Comparison of ENCODE assay signal across 21 cellular contexts in genomic region chr1:11904978-11905377, GRCh38. TPM values are rescaled to one million over a fixed set of nuclear protein-coding genes. Genes with fewer than 3 reads are reported as not detected.
A peak's percentile ranks its signal among the peaks of the same experiment; 100 is the strongest.
DNase-seq lines count a peak whose midpoint lies in the region; ATAC-seq and TF ChIP-seq lines count a peak whose summit lies in the region.
"Had no signal": no experiment of that assay in that cellular context is flagged by ENCODE, and none has a peak within 500 bp of the region (broad histone marks: within the 10 kb centered on the region; RNA-seq: fewer than 3 reads in every experiment).

No MANE protein-coding gene starts in this region.

- H3K27ac ChIP-seq in CD4-positive, alpha-beta T cell (ENCODE audit: low read depth, low read length), result no peak overlapping the region
- H3K27ac ChIP-seq in RWPE1, result no peak overlapping the region

- ATAC-seq in activated naive CD4-positive, alpha-beta T cell treated with anti-CD3 and anti-CD28 coated beads, Interleukin-2, amount 50 U/mL, for 72 hours, result no peak
- ATAC-seq in CD4-positive, alpha-beta T cell (ENCODE audit: poor library complexity), result no peak
- no peak for ATAC-seq in GM18873 (IDR thresholded peaks at IDR 0.05; ENCODE audit: low FRiP score, unreplicated experiment)
- ATAC-seq: CD8-positive, alpha-beta T cell; GM12878; HCT116 had no signal

- no peaks in the 10 kb centered on the region for H3K9me3 ChIP-seq in CD4-positive, alpha-beta T cell (ENCODE audit: control insufficient read depth, low read length)
- H3K9me3 ChIP-seq: BE2C had no signal

- H3K27ac Mint-ChIP-seq in activated naive CD4-positive, alpha-beta T cell treated with anti-CD3 and anti-CD28 coated beads for 36 hours, result peak overlapping the region; percentile 22
- H3K27ac Mint-ChIP-seq in activated naive CD4-positive, alpha-beta T cell treated with anti-CD3 and anti-CD28 coated beads, Interleukin-2, amount 50 U/mL, for 72 hours, result peak overlapping the region in 1 of 2 donors; percentile 3
- H3K27ac Mint-ChIP-seq in CD4-positive, alpha-beta T cell, result peak overlapping the region; percentile 89
- H3K27ac Mint-ChIP-seq: CD14-positive monocyte; CD8-positive, alpha-beta T cell had no signal

- no peak overlapping the region for H3K4me3 Mint-ChIP-seq in activated naive CD4-positive, alpha-beta T cell treated with anti-CD3 and anti-CD28 coated beads for 36 hours
- no peak overlapping the region for H3K4me3 Mint-ChIP-seq in CD4-positive, alpha-beta T cell
- H3K4me3 Mint-ChIP-seq: CD14-positive monocyte had no signal

- DNase-seq in activated naive CD4-positive, alpha-beta T cell treated with anti-CD3 and anti-CD28 coated beads for 36 hours, result no peak
- no peak for DNase-seq in activated naive CD4-positive, alpha-beta T cell treated with anti-CD3 and anti-CD28 coated beads, Interleukin-2, amount 50 U/mL, for 72 hours (ENCODE audit: low spot score in 2 of 2)
- no peak for DNase-seq in CD4-positive, alpha-beta T cell
- DNase-seq in SK-MEL-5 (ENCODE audit: low read depth, low spot score) (peak; percentile 33), RWPE1 (ENCODE audit: low spot score) (no peak), NCI-H526 (lab: John Stamatoyannopoulos, UW) (no peak)
- DNase-seq: ACHN, BE2C, Calu3, DMS79 treated with DMSO at 0.1 percent for 48 hours, EL, GOT3, H7, IMR-90, KBM-7 had no signal

- H3K27me3 Mint-ChIP-seq in activated naive CD4-positive, alpha-beta T cell treated with anti-CD3 and anti-CD28 coated beads for 36 hours (ENCODE audit: low read depth), result peaks cover 14% of the 10 kb centered on the region
- H3K27me3 Mint-ChIP-seq in CD4-positive, alpha-beta T cell, result peaks cover 41% of the 10 kb centered on the region

- TF ChIP-seq CTCF in CD4-positive, alpha-beta T cell (IDR thresholded peaks at IDR 0.05), result no peak
- no peak for TF ChIP-seq CTCF in RWPE1 (conservative IDR thresholded peaks at IDR 0.05; ENCODE audit: low read depth)

- H3K9me3 Mint-ChIP-seq in activated naive CD4-positive, alpha-beta T cell treated with anti-CD3 and anti-CD28 coated beads for 36 hours, result no peaks in the 10 kb centered on the region
- H3K9me3 Mint-ChIP-seq in activated naive CD4-positive, alpha-beta T cell treated with anti-CD3 and anti-CD28 coated beads, Interleukin-2, amount 50 U/mL, for 72 hours, result no peaks in the 10 kb centered on the region
- no peaks in the 10 kb centered on the region for H3K9me3 Mint-ChIP-seq in CD4-positive, alpha-beta T cell
- H3K9me3 Mint-ChIP-seq: CD14-positive monocyte; CD8-positive, alpha-beta T cell had no signal

- POLR2A ChIA-PET in CD4-positive, alpha-beta T cell (lab: Charles Lee), result no interaction called here
- POLR2A ChIA-PET in RWPE1 (lab: Yijun Ruan, JAX; ENCODE audit: low non-redundant PET), result no interaction called here

- intact Hi-C loops in activated naive CD4-positive, alpha-beta T cell treated with anti-CD3 and anti-CD28 coated beads for 36 hours (cut with micrococcal nuclease), result loop anchor here (5.0 kb wide), 5 partner anchors 142 to 712 kb away; partner anchors contain the start of genes AGTRAP, DHRS3, FBXO2 and FBXO44
- intact Hi-C loops in CD4-positive, alpha-beta T cell (cut with DNase I, micrococcal nuclease), result loop anchor here (5.0 to 10.0 kb wide), 4 partner anchors 48 to 270 kb away; partner anchors contain the start of genes FBXO2 (in 1 of the 2), FBXO44 (in 1 of the 2) and NPPB (in 1 of the 2)

- CTCF ChIA-PET in activated naive CD4-positive, alpha-beta T cell treated with anti-CD3 and anti-CD28 coated beads for 36 hours (lab: Charles Lee), result interaction anchor here (0.7 kb wide), 1 partner anchor 10 kb away, joined by 4 read pairs; no protein-coding TSS in a partner anchor
- CTCF ChIA-PET in CD4-positive, alpha-beta T cell (lab: Charles Lee), result no interaction called here
- CTCF ChIA-PET in RWPE1 (lab: Yijun Ruan, JAX), result no interaction called here

- peaks cover 16% of the 10 kb centered on the region for H3K27me3 ChIP-seq in CD4-positive, alpha-beta T cell (ENCODE audit: control insufficient read depth, insufficient read depth, low read length)
- H3K27me3 ChIP-seq: BE2C had no signal

- peaks cover 35% of the 10 kb centered on the region for H3K4me1 Mint-ChIP-seq in activated naive CD4-positive, alpha-beta T cell treated with anti-CD3 and anti-CD28 coated beads for 36 hours (ENCODE audit: low read depth)
- H3K4me1 Mint-ChIP-seq in CD4-positive, alpha-beta T cell (ENCODE audit: low read depth), result peaks cover 39% of the 10 kb centered on the region

- in situ Hi-C loops in SK-MEL-5 (cut with HindIII; ENCODE audit: low pct_unique_long_range_greater_than_20kb, low sequenced_read_pairs), result no loop called here

- peaks cover 9% of the 10 kb centered on the region for H3K36me3 Mint-ChIP-seq in activated naive CD4-positive, alpha-beta T cell treated with anti-CD3 and anti-CD28 coated beads for 36 hours (ENCODE audit: low read depth)
- no peaks in the 10 kb centered on the region for H3K36me3 Mint-ChIP-seq in activated naive CD4-positive, alpha-beta T cell treated with anti-CD3 and anti-CD28 coated beads, Interleukin-2, amount 50 U/mL, for 72 hours
- H3K36me3 Mint-ChIP-seq in CD4-positive, alpha-beta T cell (ENCODE audit: low read depth), result peaks cover 16% of the 10 kb centered on the region
- H3K36me3 Mint-ChIP-seq: CD14-positive monocyte had no signal

RNA-seq across cellular contexts. Expression of gene KIAA2013, which starts 21.2 kb away (rescaled TPM):
- 10 to 100 TPM; 16.0 to 17.7 TPM for total RNA-seq in activated naive CD4-positive, alpha-beta T cell treated with anti-CD3 and anti-CD28 coated beads for 36 hours
- 10 to 100 TPM; 16.3 to 24.9 TPM for total RNA-seq in activated naive CD4-positive, alpha-beta T cell treated with anti-CD3 and anti-CD28 coated beads, Interleukin-2, amount 50 U/mL, for 72 hours
- total RNA-seq in CD4-positive, alpha-beta T cell, result 1 to 10 TPM; 7.6 to 8.3 TPM
- total RNA-seq in SK-MEL-5 (2014; rRNA removed; shearing (Covaris generic)), result 62.0 and 69.0 TPM in 2 replicates
- polyA plus RNA-seq in SK-MEL-5 (2015; cell fraction: cytosol; rRNA removed), result 146 and 165 TPM in 2 replicates
- 23.2 and 35.8 TPM in 2 replicates for polyA plus RNA-seq in SK-MEL-5 (2015; cell fraction: nucleus; rRNA removed)

RNA-seq across cellular contexts. Expression of gene PLOD1, which starts 29.5 kb away (rescaled TPM):
- total RNA-seq in activated naive CD4-positive, alpha-beta T cell treated with anti-CD3 and anti-CD28 coated beads for 36 hours, result 1 to 10 TPM; 6.7 to 9.0 TPM
- total RNA-seq in activated naive CD4-positive, alpha-beta T cell treated with anti-CD3 and anti-CD28 coated beads, Interleukin-2, amount 50 U/mL, for 72 hours, result 10 to 100 TPM; 17.9 to 32.8 TPM
- 1 to 10 TPM; 1.6 to 1.8 TPM for total RNA-seq in CD4-positive, alpha-beta T cell
- total RNA-seq in SK-MEL-5 (2014; rRNA removed; shearing (Covaris generic)), result 204 and 218 TPM in 2 replicates
- 427 and 476 TPM in 2 replicates for polyA plus RNA-seq in SK-MEL-5 (2015; cell fraction: cytosol; rRNA removed)
- polyA plus RNA-seq in SK-MEL-5 (2015; cell fraction: nucleus; rRNA removed), result 142 and 169 TPM in 2 replicates

RNA-seq across cellular contexts. Expression of gene NPPB, which starts 46.2 kb away (rescaled TPM):
- total RNA-seq in activated naive CD4-positive, alpha-beta T cell treated with anti-CD3 and anti-CD28 coated beads for 36 hours, result not detected
- total RNA-seq in activated naive CD4-positive, alpha-beta T cell treated with anti-CD3 and anti-CD28 coated beads, Interleukin-2, amount 50 U/mL, for 72 hours, result not detected
- not detected for total RNA-seq in CD4-positive, alpha-beta T cell
- total RNA-seq in SK-MEL-5 (2014; rRNA removed; shearing (Covaris generic)), result not detected in 2 replicates
- not detected in 2 replicates for polyA plus RNA-seq in SK-MEL-5 (2015; cell fraction: cytosol; rRNA removed)
- not detected in 2 replicates for polyA plus RNA-seq in SK-MEL-5 (2015; cell fraction: nucleus; rRNA removed)
- total RNA-seq: Calu3; CD8-positive, alpha-beta T cell; G401; GM12878; IMR-90 had no signal
- polyA plus RNA-seq: CD14-positive monocyte, GM12878, IMR-90 had no signal

RNA-seq across cellular contexts. Expression of gene NPPA, which starts 57.4 kb away (rescaled TPM):
- total RNA-seq in activated naive CD4-positive, alpha-beta T cell treated with anti-CD3 and anti-CD28 coated beads for 36 hours, result not detected
- not detected for total RNA-seq in activated naive CD4-positive, alpha-beta T cell treated with anti-CD3 and anti-CD28 coated beads, Interleukin-2, amount 50 U/mL, for 72 hours
- not detected for total RNA-seq in CD4-positive, alpha-beta T cell
- total RNA-seq in SK-MEL-5 (2014; rRNA removed; shearing (Covaris generic)), result not detected in 2 replicates
- not detected in 2 replicates for polyA plus RNA-seq in SK-MEL-5 (2015; cell fraction: cytosol; rRNA removed)
- polyA plus RNA-seq in SK-MEL-5 (2015; cell fraction: nucleus; rRNA removed), result not detected in 2 replicates
- total RNA-seq: Calu3; CD8-positive, alpha-beta T cell; G401; GM12878; H7; IMR-90 had no signal
- polyA plus RNA-seq: CD14-positive monocyte, IMR-90 had no signal
